Comparison of ENCODE assay signal across 13 cellular contexts in the genomic region with DNA sequence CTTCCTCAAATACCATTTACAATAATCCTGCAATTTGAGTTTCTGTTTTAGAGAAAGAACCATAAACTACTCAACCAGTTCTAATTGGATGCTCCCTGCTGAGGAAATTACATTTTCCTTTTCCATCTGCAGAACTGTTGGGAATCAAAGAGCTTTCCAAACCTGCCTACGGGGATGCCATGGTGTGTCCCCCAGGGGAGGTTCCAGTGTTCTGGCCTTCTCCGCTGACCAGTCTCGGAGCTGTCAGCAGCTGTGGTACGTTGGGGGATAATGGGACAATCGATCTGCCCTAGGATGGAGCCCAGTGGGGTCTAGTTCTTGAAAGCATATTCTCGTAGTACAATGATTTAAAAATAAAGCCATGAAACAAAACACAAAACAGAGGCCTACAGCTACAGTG.
"Had no signal": no experiment of that assay in that cellular context is flagged by ENCODE, and none has a peak within 500 bp of the region (broad histone marks: within the 10 kb centered on the region; RNA-seq: fewer than 3 reads in every experiment).

No MANE protein-coding gene starts in this region.

- H3K9me3 ChIP-seq: gastroesophageal sphincter, left ventricle myocardium inferior, psoas muscle, right lobe of liver had no signal

- H3K4me3 Mint-ChIP-seq: activated B cell treated with CpG ODN at 0.5 μM for 24 hours; memory B cell; natural killer cell treated with Interleukin-12 subunit alpha and Interleukin-12 subunit beta and Interleukin-15 and Interleukin-18, amount 100 ng/mL, for 72 hours; type B pancreatic cell had no signal

- H3K27ac Mint-ChIP-seq: activated B cell treated with CpG ODN at 0.5 μM for 24 hours, memory B cell, type B pancreatic cell had no signal

- H3K27me3 ChIP-seq: gastroesophageal sphincter, right lobe of liver had no signal

- DNase-seq: activated B cell treated with CpG ODN at 0.5 μM for 24 hours; activated CD4-positive, alpha-beta T cell treated with anti-CD3 and anti-CD28 coated beads, Interleukin-2, amount 50 U/mL, for 4 hours; activated gamma-delta T cell treated with Interleukin-2 at 50 U/mL for 16 hours; dermis blood vessel endothelial cell; left ventricle myocardium inferior; psoas muscle; right lobe of liver; stimulated activated naive CD4-positive, alpha-beta T cell; substantia nigra had no signal

- H3K27me3 Mint-ChIP-seq: activated B cell treated with CpG ODN at 0.5 μM for 24 hours; memory B cell; natural killer cell treated with Interleukin-12 subunit alpha and Interleukin-12 subunit beta and Interleukin-15 and Interleukin-18, amount 100 ng/mL, for 72 hours; type B pancreatic cell had no signal

- H3K4me3 ChIP-seq: gastroesophageal sphincter, left ventricle myocardium inferior, psoas muscle, right lobe of liver had no signal

- H3K27ac ChIP-seq: left ventricle myocardium inferior, psoas muscle, right lobe of liver had no signal

- H3K9me3 Mint-ChIP-seq: activated B cell treated with CpG ODN at 0.5 μM for 24 hours; memory B cell; natural killer cell treated with Interleukin-12 subunit alpha and Interleukin-12 subunit beta and Interleukin-15 and Interleukin-18, amount 100 ng/mL, for 72 hours; type B pancreatic cell had no signal
